ENCODE assay signal across 7 cellular contexts in genomic region chr16:54169112-54169511, GRCh38.
"Had no signal": no experiment of that assay in that cellular context is flagged by ENCODE, and none has a peak within 500 bp of the region (broad histone marks: within the 10 kb centered on the region; RNA-seq: fewer than 3 reads in every experiment).

No MANE protein-coding gene starts in this region.

- FAIRE-seq: HTR-8/SVneo had no signal

- H3K4me2 ChIP-seq: KMS-11 had no signal

- H3K27ac ChIP-seq: HL-60, KMS-11 had no signal

- DNase-seq: IMR-90, Karpas-422, KBM-7, KG1 had no signal

- H3K9ac ChIP-seq: KMS-11 had no signal
